ENCODE assay signal across 8 cellular contexts in the genomic region with DNA sequence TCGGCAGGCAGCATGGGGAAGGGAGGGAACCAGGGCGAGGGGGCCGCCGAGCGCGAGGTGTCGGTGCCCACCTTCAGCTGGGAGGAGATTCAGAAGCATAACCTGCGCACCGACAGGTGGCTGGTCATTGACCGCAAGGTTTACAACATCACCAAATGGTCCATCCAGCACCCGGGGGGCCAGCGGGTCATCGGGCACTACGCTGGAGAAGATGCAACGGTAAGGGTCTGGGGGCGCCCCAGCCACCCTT. TPM values are rescaled to one million over a fixed set of nuclear protein-coding genes. Genes with fewer than 3 reads are reported as not detected.
DNase-seq lines count a peak whose midpoint lies in the region; ATAC-seq and TF ChIP-seq lines count a peak whose summit lies in the region.

No MANE protein-coding gene starts in this region.

- ATAC-seq in HG02642 (IDR thresholded peaks at IDR 0.05; ENCODE audit: poor library complexity, unreplicated experiment) = peak; percentile 5

- H3K79me2 ChIP-seq in mammary epithelial cell (ENCODE audit: insufficient read depth, low read length) = peaks cover 52% of the 10 kb centered on the region

- H3K4me1 ChIP-seq in mammary epithelial cell (ENCODE audit: insufficient read depth, low read length) (peaks cover 11% of the 10 kb centered on the region), mucosa of stomach (ENCODE audit: control insufficient read depth, insufficient read depth, low read length) (no peaks in the 10 kb centered on the region)

- no peaks in the 10 kb centered on the region for H3K27me3 ChIP-seq in AG04450 (ENCODE audit: control insufficient read depth, insufficient read depth, low read length)
- no peaks in the 10 kb centered on the region for H3K27me3 ChIP-seq in mammary epithelial cell (ENCODE audit: insufficient read depth, low read length)
- peaks cover 45% of the 10 kb centered on the region for H3K27me3 ChIP-seq in mucosa of stomach (ENCODE audit: control insufficient read depth, insufficient read depth, low read length)

- POLR2A ChIA-PET in AG04450 (lab: Yijun Ruan, JAX) = interaction anchor here (0.5 to 2.7 kb wide), 4 partner anchors 12 to 60 kb away, joined by 4 to 29 read pairs (median 8); a partner anchor contains a TSS

- WGBS in mammary epithelial cell (ENCODE audit: low coverage, missing lambda C conversion rate) = no CpG with 5 or more reads among the region's 16 CpGs

- intact Hi-C loops in mammary epithelial cell (cut with micrococcal nuclease) = loop anchor here (1.0 kb wide), 1 partner anchor 36 kb away; a partner anchor contains a TSS

- H3K36me3 ChIP-seq in mammary epithelial cell (ENCODE audit: insufficient read depth, low read length) (no peaks in the 10 kb centered on the region), mucosa of stomach (ENCODE audit: control insufficient read depth, insufficient read depth, low read length) (no peaks in the 10 kb centered on the region)

- in situ Hi-C loops in mammary epithelial cell (cut with MboI; ENCODE audit: low sequenced_read_pairs in 2 of 2) = no loop called here

- H3K4me2 ChIP-seq in mammary epithelial cell (ENCODE audit: insufficient read depth, low read depth, low read length) = peak overlapping the region; percentile 94

- H3K27ac ChIP-seq in AG04450 (ENCODE audit: low read depth, low read length) = peak overlapping the region; percentile 47
- no peak overlapping the region for H3K27ac ChIP-seq in mammary epithelial cell (ENCODE audit: insufficient read depth, low read depth, low read length)

- no peak for DNase-seq in AG04450 (ENCODE audit: low read depth, low spot score)
- DNase-seq in mammary epithelial cell = no peak
- DNase-seq in HK-2 (ENCODE audit: unreplicated experiment) = no peak
- no peak for DNase-seq in NCI-H1092 (lab: John Stamatoyannopoulos, UW)
- DNase-seq in activated CD4-positive, alpha-beta T cell treated with anti-CD3 and anti-CD28 coated beads for 48 hours = no peak
- DNase-seq in RKO (ENCODE audit: low spot score) = no peak

- CTCF ChIA-PET in AG04450 (lab: Charles Lee) (interaction anchor here (1.0 to 1.8 kb wide), 5 partner anchors 8 to 141 kb away, joined by 3 to 11 read pairs (median 4); no protein-coding TSS in a partner anchor), mammary epithelial cell (lab: Charles Lee; ENCODE audit: low non-redundant PET) (interaction anchor here (0.6 kb wide), 1 partner anchor 10 kb away, joined by 11 read pairs; no protein-coding TSS in a partner anchor)

- H3K9ac ChIP-seq in mammary epithelial cell (ENCODE audit: insufficient read depth, low read length) (no peak overlapping the region), mucosa of stomach (ENCODE audit: low read length) (peak overlapping the region; percentile 34)

- no TSS peak for BruUV-seq in mammary epithelial cell (replicated peaks; lab: Mats Ljungman, UMichigan)

- dilution Hi-C loops in mammary epithelial cell (cut with HindIII; ENCODE audit: low sequenced_read_pairs) = no loop called here

- H3K9me3 ChIP-seq in AG04450 (ENCODE audit: control insufficient read depth, insufficient read depth, low read length) (no peaks in the 10 kb centered on the region), mammary epithelial cell (replicated peaks; ENCODE audit: insufficient read depth, low read length) (no peaks in the 10 kb centered on the region), mucosa of stomach (ENCODE audit: control insufficient read depth, low read length) (no peaks in the 10 kb centered on the region)

- H2AFZ ChIP-seq in mammary epithelial cell (ENCODE audit: low read depth, low read length) = peak overlapping the region; percentile 81

- H3K4me3 ChIP-seq in AG04450 (ENCODE audit: low read depth, low read length) = peak overlapping the region; percentile 87
- peak overlapping the region; percentile 50 to 74 (median 58) for H3K4me3 ChIP-seq in mammary epithelial cell (replicated peaks in 1 of 3; ENCODE audit: insufficient read depth in 1 of 3, low read depth in 2 of 3, low read length in 3 of 3)
- H3K4me3 ChIP-seq in mucosa of stomach (ENCODE audit: low read length) = no peak overlapping the region

- TF ChIP-seq CTCF in AG04450 (IDR thresholded peaks at IDR 0.05; ENCODE audit: low read depth, low read length) (no peak), mammary epithelial cell (conservative IDR thresholded peaks at IDR 0.05 in 1 of 2, IDR thresholded peaks at IDR 0.05 in 1 of 2; ENCODE audit: extremely low read depth in 1 of 2, insufficient read depth in 1 of 2, low read depth in 1 of 2, low read length in 2 of 2) (no peak)

- no peaks in the 10 kb centered on the region for H4K20me1 ChIP-seq in mammary epithelial cell (ENCODE audit: insufficient read depth, low read length)

RNA-seq across cellular contexts. Expression of a gene that starts 0.2 kb away (rescaled TPM):
- 183 and 218 TPM in 2 replicates for polyA plus RNA-seq in AG04450 (2011; rRNA removed)
- 383 and 456 TPM in 2 replicates for polyA minus RNA-seq in AG04450 (2011; rRNA and poly(A)+ RNA removed)
- total RNA-seq in mammary epithelial cell = 100 to 1,000 TPM in 1 of 2 donors, 10 to 100 TPM in 1; 70.7 to 222 TPM
- polyA plus RNA-seq in mammary epithelial cell = 314 TPM
- 502 TPM for polyA minus RNA-seq in mammary epithelial cell

RNA-seq across cellular contexts. Expression of a gene that starts 11.5 kb away (rescaled TPM):
- polyA plus RNA-seq in AG04450 (2011; rRNA removed) = 50.4 and 52.4 TPM in 2 replicates
- 70.4 and 97.0 TPM in 2 replicates for polyA minus RNA-seq in AG04450 (2011; rRNA and poly(A)+ RNA removed)
- 10 to 100 TPM; 32.9 to 38.8 TPM for total RNA-seq in mammary epithelial cell
- 56.1 TPM for polyA plus RNA-seq in mammary epithelial cell
- polyA minus RNA-seq in mammary epithelial cell = 31.0 TPM

RNA-seq across cellular contexts. Expression of a gene that starts 35.6 kb away (rescaled TPM):
- polyA plus RNA-seq in AG04450 (2011; rRNA removed) (7.1 and 8.4 TPM in 2 replicates), mammary epithelial cell (65.0 TPM)
- 8.6 and 10.3 TPM in 2 replicates for polyA minus RNA-seq in AG04450 (2011; rRNA and poly(A)+ RNA removed)
- 10 to 100 TPM; 11.7 to 46.1 TPM for total RNA-seq in mammary epithelial cell
- 96.1 TPM for polyA minus RNA-seq in mammary epithelial cell

RNA-seq across cellular contexts. Expression of a gene that starts 35.9 kb away (rescaled TPM):
- polyA plus RNA-seq in AG04450 (2011; rRNA removed) (300 and 356 TPM in 2 replicates), mammary epithelial cell (202 TPM)
- 111 and 128 TPM in 2 replicates for polyA minus RNA-seq in AG04450 (2011; rRNA and poly(A)+ RNA removed)
- total RNA-seq in mammary epithelial cell = 10 to 100 TPM; 48.2 to 99.7 TPM
- polyA minus RNA-seq in mammary epithelial cell = 79.7 TPM
